ENCODE assay signal across 18 cellular contexts in genomic region chr1:229432116-229432461, GRCh38. TPM values are rescaled to one million over a fixed set of nuclear protein-coding genes. Genes with fewer than 3 reads are reported as not detected.
DNase-seq lines count a peak whose midpoint lies in the region; ATAC-seq and TF ChIP-seq lines count a peak whose summit lies in the region.
"Had no signal": no experiment of that assay in that cellular context is flagged by ENCODE, and none has a peak within 500 bp of the region (broad histone marks: within the 10 kb centered on the region; RNA-seq: fewer than 3 reads in every experiment).

No MANE protein-coding gene starts in this region.

- peak overlapping the region; percentile 89 for H3K4me2 ChIP-seq in GM23338
- no peak overlapping the region for H3K4me2 ChIP-seq in neural progenitor cell
- H3K4me2 ChIP-seq: BLaER1 had no signal

- H3K36me3 ChIP-seq in CD8-positive, alpha-beta T cell (ENCODE audit: insufficient read depth, low read length): no peaks in the 10 kb centered on the region
- H3K36me3 ChIP-seq in GM23338 (ENCODE audit: insufficient read depth): no peaks in the 10 kb centered on the region
- H3K36me3 ChIP-seq in neural progenitor cell: no peaks in the 10 kb centered on the region
- H3K36me3 ChIP-seq in Caco-2 (ENCODE audit: control insufficient read depth, insufficient read depth, low read length): no peaks in the 10 kb centered on the region
- H3K36me3 ChIP-seq: BLaER1, right atrium auricular region, vagina had no signal

- H3F3A ChIP-seq in GM23338 (replicated peaks; ENCODE audit: low read depth) (peaks cover 9% of the 10 kb centered on the region; the same call in 1 of the 2 replicates), neural progenitor cell (ENCODE audit: low read depth) (peaks cover 7% of the 10 kb centered on the region)

- DNase-seq in CD8-positive, alpha-beta T cell: no peak
- DNase-seq in GM23338 (ENCODE audit: low spot score) (peak; percentile 39), neural progenitor cell (ENCODE audit: low spot score) (no peak), Caco-2 (no peak)
- no peak for DNase-seq in effector memory CD8-positive, alpha-beta T cell
- DNase-seq: activated CD4-positive, alpha-beta T cell treated with anti-CD3 and anti-CD28 coated beads for 4 hours; aorta; dermis blood vessel endothelial cell; KG1; NCI-H1092; Right ventricle myocardium superior; stimulated activated CD4-positive, alpha-beta T cell treated with anti-CD3 and anti-CD28 coated beads, Interleukin-4, amount 100 ng/mL, for 24 hours had no signal

- no peak for TF ChIP-seq CTCF in CD8-positive, alpha-beta T cell (IDR thresholded peaks at IDR 0.05)
- TF ChIP-seq CTCF in GM23338 (conservative IDR thresholded peaks at IDR 0.05; ENCODE audit: low read depth in 2 of 2): no peak
- TF ChIP-seq CTCF in neural progenitor cell (IDR thresholded peaks at IDR 0.05): no peak
- no peak for TF ChIP-seq CTCF in Caco-2 (IDR thresholded peaks at IDR 0.05; ENCODE audit: insufficient read depth in 1 of 2, low read depth in 1 of 2, low read length in 1 of 2, severe bottlenecking in 1 of 2, unreplicated experiment in 1 of 2)

- H3K79me2 ChIP-seq in GM23338 (replicated peaks; ENCODE audit: insufficient read depth) (no peaks in the 10 kb centered on the region), neural progenitor cell (ENCODE audit: low read depth) (no peaks in the 10 kb centered on the region)

- H3K27ac ChIP-seq in CD8-positive, alpha-beta T cell (ENCODE audit: low read depth, low read length): no peak overlapping the region
- no peak overlapping the region for H3K27ac ChIP-seq in GM23338 (ENCODE audit: low read depth)
- H3K27ac ChIP-seq in neural progenitor cell: no peak overlapping the region
- H3K27ac ChIP-seq: BLaER1, vagina had no signal

- POLR2A ChIA-PET in CD8-positive, alpha-beta T cell (lab: Charles Lee): no interaction called here
- POLR2A ChIA-PET in Caco-2 (lab: Charles Lee): no interaction called here

- CTCF ChIA-PET in CD8-positive, alpha-beta T cell (lab: Charles Lee): no interaction called here
- CTCF ChIA-PET in Caco-2 (lab: Charles Lee): no interaction called here

- BruUV-seq in Caco-2 (replicated peaks; lab: Mats Ljungman, UMichigan): no TSS peak

- H3K4me1 ChIP-seq in CD8-positive, alpha-beta T cell (ENCODE audit: insufficient read depth, low read length): peaks cover 26% of the 10 kb centered on the region
- H3K4me1 ChIP-seq in GM23338 (ENCODE audit: insufficient read depth) (peaks cover 14% of the 10 kb centered on the region; the same call in 1 of the 2 replicates), neural progenitor cell (peaks cover 3% of the 10 kb centered on the region), Caco-2 (no peaks in the 10 kb centered on the region)
- H3K4me1 ChIP-seq: BLaER1 had no signal

- H3K9ac ChIP-seq in neural progenitor cell: no peak overlapping the region
- H3K9ac ChIP-seq: BLaER1 had no signal

- intact Hi-C loops in CD8-positive, alpha-beta T cell (cut with DNase I, micrococcal nuclease): no loop called here
- intact Hi-C loops in Caco-2 (cut with micrococcal nuclease; ENCODE audit: unreplicated experiment): no loop called here

- peaks cover 28% of the 10 kb centered on the region for H3K4me1 Mint-ChIP-seq in CD8-positive, alpha-beta T cell (ENCODE audit: low read depth)
- H3K4me1 Mint-ChIP-seq in GM23338 (peaks cover 22% of the 10 kb centered on the region), neural progenitor cell (peaks cover 14% of the 10 kb centered on the region), Caco-2 (ENCODE audit: low read depth, unreplicated experiment) (no peaks in the 10 kb centered on the region)
- peaks cover 9 to 15% of the 10 kb centered on the region in 2 donors for H3K4me1 Mint-ChIP-seq in effector memory CD8-positive, alpha-beta T cell (ENCODE audit: low read depth in 2 of 2)

- no peak for ATAC-seq in CD8-positive, alpha-beta T cell
- ATAC-seq in GM23338 (no peak), GM21723 (IDR thresholded peaks at IDR 0.05; ENCODE audit: unreplicated experiment) (no peak), GM18520 (IDR thresholded peaks at IDR 0.05; ENCODE audit: unreplicated experiment) (no peak)
- ATAC-seq in effector memory CD8-positive, alpha-beta T cell (replicated peaks): no peak

- no peaks in the 10 kb centered on the region for H3K36me3 Mint-ChIP-seq in CD8-positive, alpha-beta T cell
- H3K36me3 Mint-ChIP-seq in GM23338 (ENCODE audit: low read depth) (peaks cover 4% of the 10 kb centered on the region; the same call in 1 of the 3 replicates), neural progenitor cell (no peaks in the 10 kb centered on the region), Caco-2 (ENCODE audit: insufficient read depth, unreplicated experiment) (no peaks in the 10 kb centered on the region)
- peaks cover 8% of the 10 kb centered on the region for H3K36me3 Mint-ChIP-seq in effector memory CD8-positive, alpha-beta T cell (ENCODE audit: insufficient read depth)

- H2AFZ ChIP-seq in GM23338 (no peak overlapping the region), neural progenitor cell (replicated peaks) (no peak overlapping the region)

- no peaks in the 10 kb centered on the region for H3K9me3 Mint-ChIP-seq in CD8-positive, alpha-beta T cell
- H3K9me3 Mint-ChIP-seq in GM23338: peaks cover 4% of the 10 kb centered on the region; the same call in 1 of the 3 replicates
- no peaks in the 10 kb centered on the region for H3K9me3 Mint-ChIP-seq in effector memory CD8-positive, alpha-beta T cell
- peaks cover 6% of the 10 kb centered on the region for H3K9me3 Mint-ChIP-seq in neural progenitor cell
- H3K9me3 Mint-ChIP-seq in Caco-2 (ENCODE audit: unreplicated experiment): no peaks in the 10 kb centered on the region

- H3K4me3 Mint-ChIP-seq in CD8-positive, alpha-beta T cell: peak overlapping the region; percentile 79
- H3K4me3 Mint-ChIP-seq in GM23338: peak overlapping the region; percentile 73; the same call in 2 of the 3 replicates
- peak overlapping the region; percentile 73 to 81 for H3K4me3 Mint-ChIP-seq in effector memory CD8-positive, alpha-beta T cell
- peak overlapping the region; percentile 79 for H3K4me3 Mint-ChIP-seq in neural progenitor cell
- no peak overlapping the region for H3K4me3 Mint-ChIP-seq in Caco-2 (ENCODE audit: unreplicated experiment)

- H4K20me1 ChIP-seq in GM23338 (replicated peaks; ENCODE audit: insufficient read depth) (no peaks in the 10 kb centered on the region; the same call in 1 of the 2 replicates), neural progenitor cell (ENCODE audit: low read depth) (peaks cover 29% of the 10 kb centered on the region)
- H4K20me1 ChIP-seq: BLaER1 had no signal

- H3K27me3 ChIP-seq in CD8-positive, alpha-beta T cell (ENCODE audit: insufficient read depth, low read length): peaks cover 30% of the 10 kb centered on the region
- peaks cover 81% of the 10 kb centered on the region for H3K27me3 ChIP-seq in GM23338 (ENCODE audit: insufficient read depth)
- H3K27me3 ChIP-seq in neural progenitor cell: peaks cover 68% of the 10 kb centered on the region
- no peaks in the 10 kb centered on the region for H3K27me3 ChIP-seq in Caco-2 (replicated peaks; ENCODE audit: control insufficient read depth, insufficient read depth, low read length)

- peaks cover 49% of the 10 kb centered on the region for H3K27me3 Mint-ChIP-seq in CD8-positive, alpha-beta T cell (ENCODE audit: low read depth)
- H3K27me3 Mint-ChIP-seq in GM23338 (ENCODE audit: insufficient read depth, low read depth, poor library complexity) (peaks cover 68% of the 10 kb centered on the region), neural progenitor cell (ENCODE audit: insufficient read depth, low read depth) (peaks cover 44% of the 10 kb centered on the region), Caco-2 (ENCODE audit: insufficient read depth, unreplicated experiment) (no peaks in the 10 kb centered on the region)
- H3K27me3 Mint-ChIP-seq in effector memory CD8-positive, alpha-beta T cell: peaks cover 57 to 76% of the 10 kb centered on the region in 2 donors

- H3K9me2 ChIP-seq in GM23338 (ENCODE audit: insufficient read depth): no peaks in the 10 kb centered on the region

- no peaks in the 10 kb centered on the region for H3K9me3 ChIP-seq in CD8-positive, alpha-beta T cell (ENCODE audit: low read length)
- H3K9me3 ChIP-seq in neural progenitor cell (ENCODE audit: low read depth): no peaks in the 10 kb centered on the region
- H3K9me3 ChIP-seq in Caco-2: no peaks in the 10 kb centered on the region
- H3K9me3 ChIP-seq: right atrium auricular region, vagina had no signal

- H3K27ac Mint-ChIP-seq in CD8-positive, alpha-beta T cell: no peak overlapping the region
- H3K27ac Mint-ChIP-seq in GM23338: no peak overlapping the region
- H3K27ac Mint-ChIP-seq in effector memory CD8-positive, alpha-beta T cell: no peak overlapping the region
- no peak overlapping the region for H3K27ac Mint-ChIP-seq in neural progenitor cell
- no peak overlapping the region for H3K27ac Mint-ChIP-seq in Caco-2 (ENCODE audit: unreplicated experiment)

- peak overlapping the region; percentile 19 for H3K4me3 ChIP-seq in CD8-positive, alpha-beta T cell (ENCODE audit: low read depth, low read length)
- H3K4me3 ChIP-seq in GM23338: peak overlapping the region; percentile 87
- H3K4me3 ChIP-seq in neural progenitor cell: no peak overlapping the region
- no peak overlapping the region for H3K4me3 ChIP-seq in Caco-2 (ENCODE audit: low read depth, low read length)
- H3K4me3 ChIP-seq: BLaER1 had no signal

TF ChIP-seq in GM23338, 12 proteins besides CTCF, POLR2A, EP300 and RAD21 (continues in another document):
- TF ChIP-seq EZH2phosphoT487 (IDR thresholded peaks at IDR 0.05; ENCODE audit: unreplicated experiment): peak; percentile 29

RNA-seq across cellular contexts. Expression of gene ACTA1, which starts 1.8 kb away (rescaled TPM):
- not detected for total RNA-seq in CD8-positive, alpha-beta T cell
- total RNA-seq in GM23338 (2014; rRNA removed; shearing (Covaris generic)): 7.1 and 8.8 TPM in 2 replicates
- polyA plus RNA-seq in GM23338 (2016; fragmentation: Nextera tagmentation; extraction: Ambion mirVana): 13.0 and 16.3 TPM in 2 replicates
- 1.2 and 2.6 TPM in 2 replicates for total RNA-seq in neural progenitor cell (ENCODE audit: low replicate concordance)
- total RNA-seq in Caco-2 (2022): 5.1 and 9.5 TPM in 2 replicates
- total RNA-seq: fibroblast of lung, vagina had no signal
- polyA plus RNA-seq: fibroblast of lung had no signal

Comparison
In these comparisons a context has a peak if more than half of its experiments do, and no peak if none do; other contexts are left out.
1. H3K4me3 ChIP-seq: peak in CD8-positive, alpha-beta T cell (single experiment) and GM23338 (single experiment); none in neural progenitor cell (single experiment) and Caco-2 (single experiment).